In genomic region chr4:154961263-154961662, GRCh38 we compare ENCODE assay signal across 12 cellular contexts.
A peak's percentile ranks its signal among the peaks of the same experiment; 100 is the strongest.
DNase-seq lines count a peak whose midpoint lies in the region; ATAC-seq, FAIRE-seq and TF ChIP-seq lines count a peak whose summit lies in the region.
"Had no signal": no experiment of that assay in that cellular context is flagged by ENCODE, and none has a peak within 500 bp of the region (broad histone marks: within the 10 kb centered on the region; RNA-seq: fewer than 3 reads in every experiment).

No MANE protein-coding gene starts in this region.

- no peaks in the 10 kb centered on the region for H3K4me1 ChIP-seq in lower lobe of right lung

- intact Hi-C loops in lower lobe of right lung (cut with DNase I), result no loop called here

- H3K4me3 ChIP-seq in lower lobe of right lung, result no peak overlapping the region

- no peaks in the 10 kb centered on the region for H3K36me3 ChIP-seq in lower lobe of right lung

- H3K9me3 ChIP-seq in lower lobe of right lung, result no peaks in the 10 kb centered on the region

- FAIRE-seq in GM12892 (lab: Jason Lieb, UNC), result peak; percentile 88
- FAIRE-seq: G401.6 had no signal

- no peaks in the 10 kb centered on the region for H3K27me3 ChIP-seq in lower lobe of right lung (ENCODE audit: low read depth)

- no peak for TF ChIP-seq POLR2A in GM12892 (IDR thresholded peaks at IDR 0.05; ENCODE audit: low read depth, low read length)

- ATAC-seq in GM19397 (IDR thresholded peaks at IDR 0.05; ENCODE audit: unreplicated experiment) (peak; percentile 69), HG02852 (IDR thresholded peaks at IDR 0.05; ENCODE audit: unreplicated experiment) (peak; percentile 98), HG03558 (IDR thresholded peaks at IDR 0.05; ENCODE audit: extremely low read depth, unreplicated experiment) (peak; percentile 93), lower lobe of right lung (no peak)

- no peak for TF ChIP-seq CTCF in lower lobe of right lung (IDR thresholded peaks at IDR 0.05)

- no peak overlapping the region for H3K27ac ChIP-seq in lower lobe of right lung

- DNase-seq in GM12892 (ENCODE audit: insufficient read length) (no peak), DMS 273 treated with DMSO at 0.1 percent for 48 hours (lab: John Stamatoyannopoulos, UW) (no peak), NOMO-1 (lab: John Stamatoyannopoulos, UW; ENCODE audit: unreplicated experiment in 2 of 2) (no peak), CD1c-positive myeloid dendritic cell (ENCODE audit: extremely low spot score) (no peak), lower lobe of right lung (no peak)
- DNase-seq: activated T-cell treated with anti-CD3 and anti-CD28 coated beads, Interleukin-2, amount 50 U/mL, for 48 hours; NCI-H1105; posterior cingulate gyrus had no signal

Comparison
In these comparisons a context has a peak if more than half of its experiments do, and no peak if none do; other contexts are left out.
1. ATAC-seq: peak in GM19397 (single experiment), HG02852 (single experiment) and HG03558 (single experiment); none in lower lobe of right lung (0 of 2).